Comparison of ENCODE assay signal across 8 cellular contexts in the genomic region with DNA sequence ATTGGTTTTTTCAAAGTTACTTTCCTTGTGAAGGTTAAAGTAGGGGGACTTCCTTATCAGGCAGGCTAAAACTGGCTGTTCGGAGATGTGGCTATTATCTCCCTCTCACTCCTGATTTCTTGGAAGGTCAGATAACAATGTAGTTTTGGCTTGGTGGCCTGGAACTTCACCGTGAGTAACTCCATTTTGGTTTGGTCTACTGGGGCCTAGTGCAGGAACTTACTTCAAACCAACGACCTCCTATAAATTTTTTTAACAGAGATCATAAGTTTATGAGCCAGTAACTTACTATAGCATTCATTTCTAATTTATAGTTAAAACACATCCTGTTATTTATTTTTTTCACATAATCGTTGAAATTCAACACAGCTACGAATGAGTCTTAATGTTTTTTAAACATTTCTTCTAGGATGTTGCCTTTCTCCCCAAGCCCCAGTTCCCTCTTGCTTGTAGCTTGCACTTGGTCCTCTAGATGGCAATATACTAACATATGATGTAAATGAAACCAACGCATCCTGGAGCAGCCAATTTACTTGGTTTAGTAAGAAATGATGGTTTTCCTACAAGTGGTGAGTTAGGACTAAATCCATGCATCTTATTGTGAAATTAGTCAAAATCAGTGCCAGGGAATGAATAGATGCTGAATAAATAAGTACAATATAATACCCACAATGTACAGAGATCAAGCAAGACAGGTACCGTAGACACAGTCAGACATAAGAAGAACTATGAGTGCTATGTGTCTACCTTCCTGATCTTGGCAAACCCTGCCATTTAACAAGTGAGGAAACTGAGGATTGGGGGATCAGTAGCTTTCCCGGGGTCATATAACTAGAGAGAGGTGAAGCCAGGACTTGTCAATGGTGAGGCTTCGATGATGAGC. TPM values are rescaled to one million over a fixed set of nuclear protein-coding genes. Genes with fewer than 3 reads are reported as not detected.
DNase-seq lines count a peak whose midpoint lies in the region; FAIRE-seq and TF ChIP-seq lines count a peak whose summit lies in the region.
"Not testable (repeated sequence)": the region's sequence is repeated elsewhere in the genome, so short reads cannot be mapped to it uniquely, and the experiment has no call there.

No MANE protein-coding gene starts in this region.

- H3K4me3 ChIP-seq in GM12875 (ENCODE audit: low read depth, low read length); H1 (ENCODE audit: extremely low read depth in 1 of 4, insufficient read depth in 2 of 4, low read depth in 3 of 4, low read length in 4 of 4); sigmoid colon: not testable (repeated sequence)

- H2AK5ac ChIP-seq in H1 (ENCODE audit: low read depth, low read length): not testable (repeated sequence)

- not testable (repeated sequence) for H3K9ac ChIP-seq in H1 (replicated peaks in 1 of 4; ENCODE audit: extremely low read depth in 1 of 4, low read depth in 3 of 4, low read length in 3 of 4)

- H3K4ac ChIP-seq in H1 (replicated peaks; ENCODE audit: insufficient read length, low read depth, low read length): not testable (repeated sequence)

- not testable (repeated sequence) for H4K8ac ChIP-seq in H1 (ENCODE audit: extremely low read depth, insufficient read depth, low read length)

- TF ChIP-seq EP300 in H1 (IDR thresholded peaks at IDR 0.05; ENCODE audit: borderline replicate concordance in 1 of 2, low read depth in 2 of 2, low read length in 2 of 2); sigmoid colon (IDR thresholded peaks at IDR 0.05): not testable (repeated sequence)

- not testable (repeated sequence) for H3K18ac ChIP-seq in H1 (ENCODE audit: extremely low read depth, low read length)

- H3K9me3 ChIP-seq in H1 (ENCODE audit: insufficient read depth in 2 of 2, low read depth in 1 of 2, low read length in 1 of 2); sigmoid colon: not testable (repeated sequence)

- H3K23ac ChIP-seq in H1 (ENCODE audit: insufficient read length): not testable (repeated sequence)

- H2BK120ac ChIP-seq in H1 (replicated peaks; ENCODE audit: low read depth, low read length): not testable (repeated sequence)

- POLR2A ChIA-PET in H1 (lab: Charles Lee; ENCODE audit: partially characterized antibody): not testable (repeated sequence)

- not testable (repeated sequence) for H3K27me3 ChIP-seq in H1 (replicated peaks in 1 of 4; ENCODE audit: control insufficient read depth in 3 of 4, extremely low read depth in 1 of 4, insufficient read depth in 3 of 4, low read length in 3 of 4); sigmoid colon

- not testable (repeated sequence) for H3K27ac ChIP-seq in H1 (ENCODE audit: low read depth, low read length); sigmoid colon

- peak; percentile 90 for FAIRE-seq in H1 (lab: Jason Lieb, UNC)

- intact Hi-C loops in sigmoid colon (cut with DNase I): loop anchor here (5.0 kb wide), 1 partner anchor 146 kb away; no protein-coding TSS in a partner anchor

- not testable (repeated sequence) for H4K5ac ChIP-seq in H1 (ENCODE audit: insufficient read length, low read depth, low read length)

- not testable (repeated sequence) for H3K56ac ChIP-seq in H1 (replicated peaks; ENCODE audit: insufficient read length, low read depth, low read length)

- TF ChIP-seq RAD21 in H1 (IDR thresholded peaks at IDR 0.05 in 1 of 2, conservative IDR thresholded peaks at IDR 0.05 in 1 of 2; ENCODE audit: low read depth in 2 of 2, low read length in 2 of 2): peak; percentile 55 to 59

- not testable (repeated sequence) for H2BK20ac ChIP-seq in H1 (ENCODE audit: low read length)

- H4K91ac ChIP-seq in H1 (replicated peaks; ENCODE audit: insufficient read length, low read length): not testable (repeated sequence)

- not testable (repeated sequence) for H2BK15ac ChIP-seq in H1 (ENCODE audit: low read length)

- not testable (repeated sequence) for H3K14ac ChIP-seq in H1 (ENCODE audit: insufficient read length)

- not testable (repeated sequence) for H3K23me2 ChIP-seq in H1 (ENCODE audit: low read depth, low read length)

- H2BK5ac ChIP-seq in H1 (ENCODE audit: low read depth, low read length): not testable (repeated sequence)

- TF ChIP-seq CTCF in AG09319 (IDR thresholded peaks at IDR 0.05; ENCODE audit: low read depth, low read length): peak; percentile 46
- peak; percentile 33; the same call in 1 of the 2 replicates for TF ChIP-seq CTCF in GM12875 (IDR thresholded peaks at IDR 0.05; ENCODE audit: borderline replicate concordance, insufficient read depth, low read depth, low read length)
- peak in 2 of 3 experiments; percentile 36 to 46; a peak in 2 of 4 replicates for TF ChIP-seq CTCF in H1 (IDR thresholded peaks at IDR 0.05; ENCODE audit: control extremely low read depth in 1 of 3, insufficient read depth in 1 of 3, low read depth in 1 of 3, low read length in 3 of 3)
- peak; percentile 30 to 70 (median 46) for TF ChIP-seq CTCF in sigmoid colon (IDR thresholded peaks at IDR 0.05)

- H3K4me2 ChIP-seq in H1 (ENCODE audit: insufficient read depth in 1 of 2, low read depth in 2 of 2, low read length in 2 of 2): not testable (repeated sequence)

- H3K4me1 ChIP-seq in H1 (replicated peaks in 1 of 4; ENCODE audit: control insufficient read depth in 3 of 4, insufficient read depth in 4 of 4, low read length in 3 of 4); sigmoid colon: not testable (repeated sequence)

- not testable (repeated sequence) for TF ChIP-seq POLR2A in H1 (IDR thresholded peaks at IDR 0.05; ENCODE audit: control extremely low read depth in 1 of 2, low read depth in 2 of 2, low read length in 2 of 2); sigmoid colon (IDR thresholded peaks at IDR 0.05)

- H2AFZ ChIP-seq in H1 (ENCODE audit: low read length): not testable (repeated sequence)

- H3K79me2 ChIP-seq in H1 (ENCODE audit: control insufficient read depth in 1 of 2, insufficient read depth in 2 of 2, low read length in 2 of 2): not testable (repeated sequence)

- not testable (repeated sequence) for H3K79me1 ChIP-seq in H1 (ENCODE audit: low read depth, low read length)

- H4K20me1 ChIP-seq in H1 (replicated peaks in 1 of 2; ENCODE audit: control insufficient read depth in 1 of 2, insufficient read depth in 2 of 2, low read length in 2 of 2): not testable (repeated sequence)

- CTCF ChIA-PET in H1 (lab: Charles Lee; ENCODE audit: partially characterized antibody): not testable (repeated sequence)

- WGBS in H1 (ENCODE audit: extremely low coverage in 1 of 2, insufficient coverage in 1 of 2, insufficient read length in 1 of 2, insufficient replicate concordance in 2 of 2, low coverage in 1 of 2, low lambda C conversion rate in 2 of 2, missing lambda C conversion rate in 1 of 2), 2 experiments: 70% methylated on average over 7 of the region's 9 CpGs; no CpG with 5 or more reads in 1 of the 2 experiments
- 47 to 52% methylated on average over 9 of the region's 9 CpGs for WGBS in sigmoid colon, 2 donors

- not testable (repeated sequence) for H3K36me3 ChIP-seq in H1 (ENCODE audit: control insufficient read depth in 2 of 4, insufficient read depth in 4 of 4, low read length in 3 of 4); sigmoid colon

- H2BK12ac ChIP-seq in H1 (ENCODE audit: low read depth, low read length): not testable (repeated sequence)

- DNase-seq in AG09319 (ENCODE audit: extremely low read depth, low read depth) (peak; percentile 65), NCI-H1105 (lab: John Stamatoyannopoulos, UW) (peak; percentile 41), RPMI7951 (ENCODE audit: low read depth) (peak; percentile 60), kidney tubule cell (ENCODE audit: low spot score) (peak; percentile 72), sigmoid colon (peak; percentile 63)
- DNase-seq in activated CD8-positive, alpha-beta memory T cell treated with anti-CD3 and anti-CD28 coated beads, Interleukin-2, amount 50 U/mL, for 1 hour (ENCODE audit: extremely low read depth): peak; percentile 14
- not testable (repeated sequence) for DNase-seq in H1 (ENCODE audit: low read depth in 1 of 2, low spot score in 2 of 2)

RNA-seq across cellular contexts. Expression of a gene that starts 35.7 kb away (rescaled TPM):
- total RNA-seq in RPMI7951 (2014; rRNA removed; shearing (Covaris generic)): 57.4 and 58.6 TPM in 2 replicates
- total RNA-seq in H1 (2021; fragmentation: NEBNext Ultra II Directional; extraction: Animal tissue kit (Norgen Biotek cat#: 25700)): 21.1 and 22.7 TPM in 2 replicates
- polyA plus RNA-seq in H1 (2011; rRNA removed) (5.5 and 11.5 TPM in 2 replicates), sigmoid colon (10 to 100 TPM; 22.8 to 26.1 (median 25.8) TPM)
- polyA plus RNA-seq in H1 (2011; cell fraction: cytosol; rRNA removed): 18.3 TPM
- polyA plus RNA-seq in H1 (2011; cell fraction: nucleus; rRNA removed): 1.8 TPM
- 20.6 to 27.3 TPM (median 23.4 TPM) in 4 replicates for polyA plus RNA-seq in H1 (2012, experiment 1 of 2)
- 3.5 TPM for polyA plus RNA-seq in H1 (2012, experiment 2 of 2)
- polyA plus RNA-seq in H1 (2013, experiment 1 of 2): 13.6 TPM
- 16.2 TPM for polyA plus RNA-seq in H1 (2013, experiment 2 of 2)
- polyA minus RNA-seq in H1 (2011; rRNA and poly(A)+ RNA removed): 14.9 and 18.2 TPM in 2 replicates
- polyA minus RNA-seq in H1 (2011; cell fraction: cytosol; rRNA and poly(A)+ RNA removed): 12.1 TPM
- polyA minus RNA-seq in H1 (2011; cell fraction: nucleus; rRNA and poly(A)+ RNA removed): 14.5 TPM
- total RNA-seq in sigmoid colon: 10 to 100 TPM; 18.9 to 27.5 (median 24.5) TPM

RNA-seq across cellular contexts. Expression of a gene that starts 41.2 kb away (rescaled TPM):
- 26.6 and 31.7 TPM in 2 replicates for total RNA-seq in RPMI7951 (2014; rRNA removed; shearing (Covaris generic))
- total RNA-seq in H1 (2021; fragmentation: NEBNext Ultra II Directional; extraction: Animal tissue kit (Norgen Biotek cat#: 25700)): 48.3 and 50.5 TPM in 2 replicates
- polyA plus RNA-seq in H1 (2011; rRNA removed): 21.9 and 28.7 TPM in 2 replicates
- 41.4 TPM for polyA plus RNA-seq in H1 (2011; cell fraction: cytosol; rRNA removed)
- 20.4 TPM for polyA plus RNA-seq in H1 (2011; cell fraction: nucleus; rRNA removed)
- polyA plus RNA-seq in H1 (2012, experiment 1 of 2): 39.2 to 57.3 TPM (median 40.7 TPM) in 4 replicates
- polyA plus RNA-seq in H1 (2012, experiment 2 of 2): 8.4 TPM
- 27.9 TPM for polyA plus RNA-seq in H1 (2013, experiment 1 of 2)
- polyA plus RNA-seq in H1 (2013, experiment 2 of 2): 24.7 TPM
- 34.9 and 41.1 TPM in 2 replicates for polyA minus RNA-seq in H1 (2011; rRNA and poly(A)+ RNA removed)
- polyA minus RNA-seq in H1 (2011; cell fraction: cytosol; rRNA and poly(A)+ RNA removed): 28.1 TPM
- 36.3 TPM for polyA minus RNA-seq in H1 (2011; cell fraction: nucleus; rRNA and poly(A)+ RNA removed)
- total RNA-seq in sigmoid colon: 10 to 100 TPM; 23.6 to 45.7 (median 33.2) TPM
- polyA plus RNA-seq in sigmoid colon: 10 to 100 TPM; 25.7 to 30.0 (median 28.2) TPM
